In the genomic region with DNA sequence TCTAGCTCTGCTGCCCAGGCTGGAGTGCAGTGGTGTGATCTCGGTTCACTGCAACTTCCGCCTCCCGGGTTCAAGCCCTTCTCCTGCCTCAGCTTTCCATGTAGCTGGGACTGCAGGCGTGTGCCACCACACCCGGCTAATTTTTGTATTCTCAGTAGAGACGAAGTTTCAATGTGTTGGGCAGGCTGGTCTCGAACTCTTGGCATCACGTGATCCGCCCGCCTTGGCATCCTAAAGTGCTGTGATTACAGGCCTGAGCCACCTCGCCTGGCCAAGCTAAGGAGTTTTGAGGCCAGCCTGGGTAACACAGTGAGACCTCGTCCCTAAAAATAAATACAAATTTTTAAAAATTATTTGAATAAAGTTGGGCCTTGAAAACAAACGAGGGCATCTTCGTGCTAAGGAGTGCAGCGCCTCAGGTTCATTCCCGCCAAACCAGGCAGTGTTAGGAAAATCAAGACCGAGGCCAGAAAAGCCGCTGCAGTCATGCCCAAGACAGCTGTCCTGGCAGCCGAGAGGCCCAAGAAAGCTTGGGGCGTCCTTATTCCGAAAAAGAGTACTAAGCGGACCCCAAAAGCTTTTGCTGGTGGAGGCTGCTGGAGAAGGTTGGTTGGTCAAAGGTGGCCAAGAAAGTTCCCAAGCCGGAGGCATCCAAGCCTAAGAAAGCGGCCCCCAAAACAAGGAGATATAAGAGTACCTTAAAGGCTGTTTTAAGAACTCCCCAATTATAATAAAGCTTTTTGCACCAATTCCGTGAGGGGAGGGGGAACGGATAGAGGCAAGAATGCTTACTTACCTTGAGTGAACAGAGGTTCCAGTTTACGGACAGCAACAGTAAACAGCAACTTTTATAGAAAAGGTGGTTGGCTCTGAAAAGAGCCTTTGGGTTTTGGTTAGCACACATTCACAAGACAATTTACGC, we compare ENCODE assay signal across 8 cellular contexts.
A peak's percentile ranks its signal among the peaks of the same experiment; 100 is the strongest.
DNase-seq lines count a peak whose midpoint lies in the region; ATAC-seq, FAIRE-seq and TF ChIP-seq lines count a peak whose summit lies in the region.

No MANE protein-coding gene starts in this region.

- POLR2A ChIA-PET in HepG2 (lab: Yijun Ruan, JAX) = interaction anchor here (0.5 to 7.9 kb wide), 25 partner anchors 7 to 1641 kb away, joined by 3 to 336 read pairs (median 6); a partner anchor contains a TSS

- peak; percentile 71 for DNase-seq in NCI-H69 (lab: John Stamatoyannopoulos, UW)
- DNase-seq in astrocyte of the hippocampus (ENCODE audit: low read depth, low spot score) = peak; percentile 37
- DNase-seq in HepG2 (ENCODE audit: low spot score) = peak; percentile 39

- in situ Hi-C loops in HepG2 (cut with HindIII; ENCODE audit: extremely low pct_ligation_motif_present, low pct_unique_long_range_greater_than_20kb) = loop anchor here (5.0 kb wide), 1 partner anchor 74 kb away; a partner anchor contains a TSS

- no peaks in the 10 kb centered on the region; a peak in 1 of 5 replicates for H3K27me3 ChIP-seq in HepG2 (ENCODE audit: control insufficient read depth in 1 of 2, insufficient read depth in 2 of 2, low read length in 2 of 2)
- H3K27me3 ChIP-seq in thymus (ENCODE audit: control insufficient read depth, insufficient read depth) = no peaks in the 10 kb centered on the region

- TF ChIP-seq EP300 in HepG2 (IDR thresholded peaks at IDR 0.05; ENCODE audit: low read depth in 2 of 2, low read length in 2 of 2) = no peak
- TF ChIP-seq EP300 in HepG2 (CRISPR knock-in tag; IDR thresholded peaks at IDR 0.05; ENCODE audit: borderline replicate concordance) = no peak

- H3K27ac ChIP-seq in HepG2 (ENCODE audit: extremely low read length, insufficient read depth, low read length) = peak overlapping the region; percentile 94
- peak overlapping the region; percentile 100 for H3K27ac ChIP-seq in thymus (ENCODE audit: low read depth)

- WGBS in HepG2 (ENCODE audit: low lambda C conversion rate) = 3% methylated on average over 28 of the region's 28 CpGs
- 45% methylated on average over 28 of the region's 28 CpGs for WGBS in thymus

- CTCF ChIA-PET in HepG2 (lab: Yijun Ruan, JAX; ENCODE audit: low intra/inter-chr PET ratio, low total read pairs) = no interaction called here

- TF ChIP-seq POLR2A in HepG2 (IDR thresholded peaks at IDR 0.05; ENCODE audit: insufficient read depth in 1 of 2, low read depth in 2 of 2, low read length in 2 of 2) = no peak

- no TSS peak for BruUV-seq in HepG2 (replicated peaks; lab: Mats Ljungman, UMichigan)

- TF ChIP-seq CTCF in GM12875 (IDR thresholded peaks at IDR 0.05; ENCODE audit: borderline replicate concordance, insufficient read depth, low read depth, low read length) = no peak
- no peak for TF ChIP-seq CTCF in HepG2 (CRISPR knock-in tag; IDR thresholded peaks at IDR 0.05)

- H3K4me2 ChIP-seq in HepG2 (ENCODE audit: low read depth, low read length) = peak overlapping the region; percentile 90

- peaks cover 14% of the 10 kb centered on the region for H3K79me2 ChIP-seq in HepG2 (ENCODE audit: insufficient read depth, low read length)

- H4K20me1 ChIP-seq in HepG2 (ENCODE audit: insufficient read depth, low read length) = no peaks in the 10 kb centered on the region

- FAIRE-seq in HepG2 (lab: Jason Lieb, UNC) = no peak

- H3K36me3 ChIP-seq in HepG2 (replicated peaks in 1 of 2; ENCODE audit: control insufficient read depth in 1 of 2, insufficient read depth in 2 of 2, low read length in 2 of 2) = no peaks in the 10 kb centered on the region
- H3K36me3 ChIP-seq in thymus (ENCODE audit: control insufficient read depth, insufficient read depth) = peaks cover 12% of the 10 kb centered on the region

- H3K4me1 ChIP-seq in HepG2 (ENCODE audit: insufficient read depth, low read length) = peaks cover 30% of the 10 kb centered on the region
- H3K4me1 ChIP-seq in thymus (ENCODE audit: control insufficient read depth, insufficient read depth, low read length) = peaks cover 3% of the 10 kb centered on the region

- H2AFZ ChIP-seq in HepG2 (ENCODE audit: low read length) = no peak overlapping the region

- H3K9ac ChIP-seq in HepG2 (ENCODE audit: insufficient read depth, low read depth, low read length) = peak overlapping the region; percentile 90

- no peak for TF ChIP-seq RAD21 in HepG2 (CRISPR knock-in tag; IDR thresholded peaks at IDR 0.05)

- intact Hi-C loops in HepG2 (cut with micrococcal nuclease; ENCODE audit: unreplicated experiment) = loop anchor here (2.0 to 10.0 kb wide), 5 partner anchors 21 to 1699 kb away; a partner anchor contains a TSS

- H3K9me3 ChIP-seq in HepG2 (ENCODE audit: low read length) = no peaks in the 10 kb centered on the region
- no peaks in the 10 kb centered on the region for H3K9me3 ChIP-seq in thymus (ENCODE audit: control insufficient read depth)

- 0 out of 3 replicates have a peak, but pooled peaks have one; percentile 0 for ATAC-seq in HepG2
- ATAC-seq in HG03025 (IDR thresholded peaks at IDR 0.05; ENCODE audit: low FRiP score, unreplicated experiment) = no peak
- ATAC-seq in GM18868 (IDR thresholded peaks at IDR 0.05; ENCODE audit: unreplicated experiment) = no peak
- ATAC-seq in HG02610 (IDR thresholded peaks at IDR 0.05; ENCODE audit: unreplicated experiment) = no peak

- H3K4me3 ChIP-seq in GM12875 (ENCODE audit: low read depth, low read length) (peak overlapping the region; percentile 56), HepG2 (replicated peaks in 1 of 3; ENCODE audit: insufficient read depth in 1 of 3, low read depth in 2 of 3, low read length in 3 of 3) (peak overlapping the region; percentile 81 to 90 (median 87)), thymus (ENCODE audit: low read length) (peak overlapping the region; percentile 71)

TF ChIP-seq in HepG2, 621 proteins besides CTCF, POLR2A, EP300 and RAD21 (continues in another document):
- 0 out of 2 replicates have a peak, but pooled peaks have one; percentile 20 for TF ChIP-seq MLLT10 (CRISPR knock-in tag; IDR thresholded peaks at IDR 0.05)
- peak; percentile 16; the same call in 1 of the 2 replicates for TF ChIP-seq KDM2A (CRISPR knock-in tag; IDR thresholded peaks at IDR 0.05; ENCODE audit: borderline replicate concordance, low read depth)
- 0 out of 2 replicates have a peak, but pooled peaks have one; percentile 3 for TF ChIP-seq ZSCAN20 (CRISPR knock-in tag; IDR thresholded peaks at IDR 0.05; ENCODE audit: borderline replicate concordance)
- TF ChIP-seq BHLHE40 (IDR thresholded peaks at IDR 0.05; ENCODE audit: low read length) = 0 out of 2 replicates have a peak, but pooled peaks have one; percentile 17
- 0 out of 2 replicates have a peak, but pooled peaks have one; percentile 12 for TF ChIP-seq ZNF879 (CRISPR knock-in tag; IDR thresholded peaks at IDR 0.05)
- TF ChIP-seq EHMT2 (IDR thresholded peaks at IDR 0.05; ENCODE audit: borderline replicate concordance, low read depth, low read length) = 0 out of 2 replicates have a peak, but pooled peaks have one; percentile 39
- no peak for TF ChIP-seq KLF6 (CRISPR knock-in tag; IDR thresholded peaks at IDR 0.05)
- TF ChIP-seq GABPB1 (CRISPR knock-in tag; IDR thresholded peaks at IDR 0.05) = peak; percentile 45
- TF ChIP-seq ZNF468 (CRISPR knock-in tag; IDR thresholded peaks at IDR 0.05) = no peak
- TF ChIP-seq KLF15 (CRISPR knock-in tag; IDR thresholded peaks at IDR 0.05; ENCODE audit: borderline replicate concordance) = 0 out of 2 replicates have a peak, but pooled peaks have one; percentile 47
- TF ChIP-seq NFIC (IDR thresholded peaks at IDR 0.05; ENCODE audit: low read length) = peak; percentile 11; the same call in 1 of the 2 replicates
- 0 out of 2 replicates have a peak, but pooled peaks have one; percentile 4 for TF ChIP-seq PHF8 (CRISPR knock-in tag; IDR thresholded peaks at IDR 0.05)
- no peak for TF ChIP-seq RFXAP (CRISPR knock-in tag; IDR thresholded peaks at IDR 0.05; ENCODE audit: borderline replicate concordance)
- TF ChIP-seq ZNF768 (CRISPR knock-in tag; IDR thresholded peaks at IDR 0.05) = no peak
- 0 out of 2 replicates have a peak, but pooled peaks have one; percentile 5 for TF ChIP-seq POGK (CRISPR knock-in tag; conservative IDR thresholded peaks at IDR 0.05)
- TF ChIP-seq NFIB (CRISPR knock-in tag; IDR thresholded peaks at IDR 0.05; ENCODE audit: borderline replicate concordance) = no peak
- no peak for TF ChIP-seq RFX5 (IDR thresholded peaks at IDR 0.05; ENCODE audit: low read depth, low read length)
- TF ChIP-seq ATF6 (CRISPR knock-in tag; conservative IDR thresholded peaks at IDR 0.05) = no peak
- TF ChIP-seq MYC (CRISPR knock-in tag; IDR thresholded peaks at IDR 0.05; ENCODE audit: borderline replicate concordance) = 0 out of 2 replicates have a peak, but pooled peaks have one; percentile 5
- no peak for TF ChIP-seq JUN (CRISPR knock-in tag; IDR thresholded peaks at IDR 0.05)
- 0 out of 2 replicates have a peak, but pooled peaks have one; percentile 12 for TF ChIP-seq ADNP (CRISPR knock-in tag; IDR thresholded peaks at IDR 0.05)
